In the genomic region with DNA sequence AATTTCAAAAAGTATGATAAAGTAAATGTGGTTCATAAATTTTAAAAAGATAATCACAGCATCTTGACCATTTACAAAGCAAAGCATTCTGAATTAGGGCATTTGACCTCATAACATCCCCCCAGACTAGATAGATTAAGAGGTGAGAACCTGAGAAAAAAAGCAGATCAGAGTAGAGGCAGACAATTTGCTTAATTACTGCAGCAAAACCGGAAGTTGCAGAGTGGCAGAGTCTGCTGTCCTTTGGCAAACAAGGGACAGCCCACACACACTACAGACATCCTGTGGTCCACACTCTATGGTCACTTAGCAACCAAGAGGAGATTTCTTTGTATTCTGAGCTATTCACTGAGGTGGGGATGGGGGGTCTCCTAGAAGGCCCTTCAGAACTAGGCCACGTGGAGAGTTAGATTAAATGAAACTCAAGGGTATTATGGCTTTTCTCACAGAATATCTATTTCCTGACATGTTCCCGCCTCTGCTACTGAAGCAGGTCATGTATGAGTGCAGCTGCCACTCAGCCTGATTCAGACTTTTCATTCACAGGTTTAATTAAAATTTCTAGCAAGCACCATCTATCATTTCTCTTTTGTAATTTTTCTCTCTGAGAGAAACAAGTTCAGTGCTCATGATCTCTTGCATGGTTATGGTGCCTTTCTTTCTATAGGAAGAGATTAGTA, we compare ENCODE assay signal across 10 cellular contexts. TPM values are rescaled to one million over a fixed set of nuclear protein-coding genes. Genes with fewer than 3 reads are reported as not detected.
DNase-seq lines count a peak whose midpoint lies in the region; ATAC-seq and TF ChIP-seq lines count a peak whose summit lies in the region.
"Had no signal": no experiment of that assay in that cellular context is flagged by ENCODE, and none has a peak within 500 bp of the region (broad histone marks: within the 10 kb centered on the region; RNA-seq: fewer than 3 reads in every experiment).

No MANE protein-coding gene starts in this region.

- peak overlapping the region; percentile 69 for H2AFZ ChIP-seq in Loucy (ENCODE audit: low read length)
- H2AFZ ChIP-seq in H9 (ENCODE audit: low read length), result no peak overlapping the region

- no peak overlapping the region for H4K5ac ChIP-seq in H9 (ENCODE audit: insufficient read length, low read depth, low read length)

- H3K56ac ChIP-seq in H9 (ENCODE audit: insufficient read length, low read depth, low read length), result no peak overlapping the region

- H3K9me3 Mint-ChIP-seq in H9, result peaks cover 0 to 4% of the 10 kb centered on the region in 2 experiments; a peak in 1 of 5 replicates

- H4K91ac ChIP-seq in H9 (ENCODE audit: insufficient read length, low read depth, low read length), result no peak overlapping the region

- no peak overlapping the region for H3K18ac ChIP-seq in H9 (ENCODE audit: insufficient read length, low read depth, low read length)

- H3K27ac ChIP-seq in H9 (ENCODE audit: insufficient read length, low read depth, low read length), result no peak overlapping the region
- H3K27ac ChIP-seq: esophagus muscularis mucosa had no signal

- H3K4ac ChIP-seq in H9 (ENCODE audit: low read depth, low read length), result no peak overlapping the region

- H3K36me3 ChIP-seq in Loucy (ENCODE audit: insufficient read depth, low read length), result no peaks in the 10 kb centered on the region
- H3K36me3 ChIP-seq: esophagus muscularis mucosa had no signal

- peaks cover 8 to 13% of the 10 kb centered on the region in 2 experiments; a peak in 3 of 4 replicates for H3K4me1 Mint-ChIP-seq in H9

- H3F3A ChIP-seq in Loucy (ENCODE audit: low read depth), result no peaks in the 10 kb centered on the region

- H3K9me3 ChIP-seq in Loucy (ENCODE audit: insufficient read depth, low read depth, low read length) (no peaks in the 10 kb centered on the region), H9 (ENCODE audit: control insufficient read depth, low read depth, low read length) (no peaks in the 10 kb centered on the region)
- H3K9me3 ChIP-seq: esophagus muscularis mucosa had no signal

- H3K27me3 ChIP-seq in Loucy (ENCODE audit: insufficient read depth, low read length, poor library complexity, severe bottlenecking) (no peaks in the 10 kb centered on the region), H9 (ENCODE audit: insufficient read depth, low read length) (no peaks in the 10 kb centered on the region)
- H3K27me3 ChIP-seq: esophagus muscularis mucosa had no signal

- H2BK12ac ChIP-seq in H9 (ENCODE audit: insufficient read length, low read depth, low read length), result no peak overlapping the region

- H4K8ac ChIP-seq in H9 (replicated peaks; ENCODE audit: insufficient read length, low read depth, low read length), result no peak overlapping the region

- no peak overlapping the region for H2BK120ac ChIP-seq in H9 (ENCODE audit: low read depth, low read length, poor library complexity, severe bottlenecking)

- H2BK20ac ChIP-seq in H9 (ENCODE audit: low read depth, low read length, poor library complexity, severe bottlenecking), result no peak overlapping the region

- WGBS in H9 (ENCODE audit: extremely low coverage, insufficient read length, low lambda C conversion rate), result no CpG with 5 or more reads among the region's 3 CpGs

- DNase-seq in NOMO-1 (lab: John Stamatoyannopoulos, UW; ENCODE audit: unreplicated experiment in 2 of 2) (peak; percentile 54 to 58), NOMO-1 treated with DMSO at 0.1 percent for 48 hours (lab: John Stamatoyannopoulos, UW; ENCODE audit: unreplicated experiment) (no peak), retina (peak; percentile 46), kidney tubule cell (ENCODE audit: low spot score) (no peak), H9 (no peak)
- DNase-seq in stimulated activated naive CD4-positive, alpha-beta T cell (lab: John Stamatoyannopoulos, UW), result no peak
- DNase-seq: activated effector memory CD4-positive, alpha-beta T cell treated with anti-CD3 and anti-CD28 coated beads, Interleukin-2, amount 50 U/mL, for 16 hours had no signal

- H3K23ac ChIP-seq in H9 (ENCODE audit: insufficient read length, low read depth, low read length), result no peak overlapping the region

- ATAC-seq in HG02623 (IDR thresholded peaks at IDR 0.05; ENCODE audit: unreplicated experiment), result peak; percentile 80

- no peaks in the 10 kb centered on the region for H3K79me2 ChIP-seq in Loucy (ENCODE audit: insufficient read depth, low read length)
- H3K79me2 ChIP-seq in H9 (ENCODE audit: insufficient read depth, low read length), result no peaks in the 10 kb centered on the region

- H3K4me3 Mint-ChIP-seq in H9, result no peak overlapping the region

- H3K36me3 Mint-ChIP-seq in H9 (ENCODE audit: insufficient read depth in 1 of 3, low read depth in 3 of 3), result 0 out of 7 replicates have a peak, but pooled peaks cover 0 to 2% (median 0%) of the 10 kb centered on the region in 3 experiments

- TF ChIP-seq CTCF in Loucy (conservative IDR thresholded peaks at IDR 0.05; ENCODE audit: low read length), result no peak
- TF ChIP-seq CTCF in H9 (conservative IDR thresholded peaks at IDR 0.05), result no peak

- no peaks in the 10 kb centered on the region for H4K20me1 ChIP-seq in Loucy (ENCODE audit: insufficient read depth, low read length, poor library complexity, severe bottlenecking)
- H4K20me1 ChIP-seq in H9 (ENCODE audit: control insufficient read depth, insufficient read depth, insufficient read length), result no peaks in the 10 kb centered on the region

- H3K9ac ChIP-seq in Loucy (ENCODE audit: low read depth, low read length, poor library complexity, severe bottlenecking) (no peak overlapping the region), H9 (ENCODE audit: extremely low read depth, insufficient read length, low read length) (no peak overlapping the region)

- no peaks in the 10 kb centered on the region for H3K9me2 ChIP-seq in Loucy (replicated peaks; ENCODE audit: low read depth, low read length)

- no peak overlapping the region for H3K27ac Mint-ChIP-seq in H9

- H2BK5ac ChIP-seq in H9 (ENCODE audit: insufficient read length, low read length), result no peak overlapping the region

- H3K4me2 ChIP-seq in Loucy (ENCODE audit: low read depth, low read length, poor library complexity, severe bottlenecking), result peak overlapping the region; percentile 18
- H3K4me2 ChIP-seq in H9 (ENCODE audit: insufficient read depth, insufficient read length, low read length), result no peak overlapping the region

- H2AK5ac ChIP-seq in H9 (ENCODE audit: insufficient read length, low read length), result no peak overlapping the region

- H3K27me3 Mint-ChIP-seq in H9 (ENCODE audit: low read depth), result no peaks in the 10 kb centered on the region

- no peak overlapping the region for H3T11ph ChIP-seq in H9 (ENCODE audit: low read length)

- peaks cover 6% of the 10 kb centered on the region for H3K4me1 ChIP-seq in Loucy (ENCODE audit: insufficient read depth, low read length, poor library complexity, severe bottlenecking)
- H3K4me1 ChIP-seq in H9 (ENCODE audit: insufficient read depth, low read length), result no peaks in the 10 kb centered on the region; the same call in 1 of the 2 replicates
- H3K4me1 ChIP-seq: esophagus muscularis mucosa had no signal

- H3K14ac ChIP-seq in H9 (ENCODE audit: insufficient read depth, low read length), result no peak overlapping the region

- H3K4me3 ChIP-seq in Loucy (ENCODE audit: low read length, poor library complexity, severe bottlenecking), result no peak overlapping the region
- H3K4me3 ChIP-seq: esophagus muscularis mucosa had no signal

- no peak overlapping the region for H2BK15ac ChIP-seq in H9 (ENCODE audit: low read depth, low read length)

- H3K79me1 ChIP-seq in H9 (ENCODE audit: insufficient read depth, low read depth, low read length, poor library complexity, severe bottlenecking), result no peaks in the 10 kb centered on the region

- H3K23me2 ChIP-seq in H9 (ENCODE audit: insufficient read length, low read depth, low read length, poor library complexity, severe bottlenecking), result no peaks in the 10 kb centered on the region

RNA-seq across cellular contexts. Expression of a gene that starts 48.5 kb away (rescaled TPM):
- 10.4 TPM in 2 replicates for total RNA-seq in H9 (2021)

Comparison
In these comparisons a context has a peak if more than half of its experiments do, and no peak if none do; other contexts are left out.
1. DNase-seq: peak in NOMO-1 (2 of 2) and retina (single experiment); none in NOMO-1 treated with DMSO at 0.1 percent for 48 hours (single experiment), kidney tubule cell (single experiment), H9 (single experiment) and stimulated activated naive CD4-positive, alpha-beta T cell (0 of 6).